Comparison of ENCODE assay signal across 15 cellular contexts in genomic region chr5:33736510-33736909, GRCh38.
DNase-seq lines count a peak whose midpoint lies in the region; ATAC-seq and TF ChIP-seq lines count a peak whose summit lies in the region.
"Had no signal": no experiment of that assay in that cellular context is flagged by ENCODE, and none has a peak within 500 bp of the region (broad histone marks: within the 10 kb centered on the region; RNA-seq: fewer than 3 reads in every experiment).

No MANE protein-coding gene starts in this region.

- dilution Hi-C loops in mammary epithelial cell (cut with HindIII; ENCODE audit: low sequenced_read_pairs) = no loop called here

- no peak overlapping the region for H3K9ac ChIP-seq in mammary epithelial cell (ENCODE audit: insufficient read depth, low read length)

- in situ Hi-C loops in mammary epithelial cell (cut with MboI; ENCODE audit: low sequenced_read_pairs in 2 of 2) = no loop called here

- H3K36me3 ChIP-seq in breast epithelium = no peaks in the 10 kb centered on the region
- no peaks in the 10 kb centered on the region for H3K36me3 ChIP-seq in mammary epithelial cell (ENCODE audit: insufficient read depth, low read length)

- peak overlapping the region in 1 of 2 donors; percentile 5 for H3K27ac ChIP-seq in breast epithelium
- no peak overlapping the region for H3K27ac ChIP-seq in mammary epithelial cell (ENCODE audit: insufficient read depth, low read depth, low read length)
- H3K27ac ChIP-seq: 22Rv1 had no signal

- no peaks in the 10 kb centered on the region for H3K79me2 ChIP-seq in mammary epithelial cell (ENCODE audit: insufficient read depth, low read length)

- H3K27ac Mint-ChIP-seq in MCF 10A (ENCODE audit: low read depth, unreplicated experiment) = no peak overlapping the region
- no peak overlapping the region for H3K27ac Mint-ChIP-seq in activated naive CD8-positive, alpha-beta T cell treated with anti-CD3 and anti-CD28 coated beads for 36 hours
- H3K27ac Mint-ChIP-seq: activated naive CD8-positive, alpha-beta T cell treated with anti-CD3 and anti-CD28 coated beads, Interleukin-2, amount 10 ng/mL, durations not matched to agents 7 days and 5 days; nephron progenitor cell had no signal

- no peak for ATAC-seq in HG03280 (IDR thresholded peaks at IDR 0.05; ENCODE audit: unreplicated experiment)
- ATAC-seq: sciatic nerve had no signal

- H3K27me3 Mint-ChIP-seq in MCF 10A (ENCODE audit: insufficient read depth, unreplicated experiment) = no peaks in the 10 kb centered on the region
- H3K27me3 Mint-ChIP-seq in activated naive CD8-positive, alpha-beta T cell treated with anti-CD3 and anti-CD28 coated beads for 36 hours = no peaks in the 10 kb centered on the region

- no TSS peak for BruUV-seq in MCF 10A (replicated peaks; lab: Mats Ljungman, UMichigan)
- no TSS peak for BruUV-seq in mammary epithelial cell (replicated peaks; lab: Mats Ljungman, UMichigan)

- H3K4me3 ChIP-seq in breast epithelium = no peak overlapping the region
- H3K4me3 ChIP-seq in mammary epithelial cell (replicated peaks in 1 of 3; ENCODE audit: insufficient read depth in 1 of 3, low read depth in 2 of 3, low read length in 3 of 3) = no peak overlapping the region

- H4K20me1 ChIP-seq in mammary epithelial cell (ENCODE audit: insufficient read depth, low read length) = no peaks in the 10 kb centered on the region

- no peaks in the 10 kb centered on the region for H3K4me1 Mint-ChIP-seq in MCF 10A (ENCODE audit: insufficient read depth, unreplicated experiment)
- no peaks in the 10 kb centered on the region for H3K4me1 Mint-ChIP-seq in activated naive CD8-positive, alpha-beta T cell treated with anti-CD3 and anti-CD28 coated beads for 36 hours
- H3K4me1 Mint-ChIP-seq: activated naive CD8-positive, alpha-beta T cell treated with anti-CD3 and anti-CD28 coated beads, Interleukin-2, amount 10 ng/mL, durations not matched to agents 7 days and 5 days had no signal

- no peak overlapping the region for H3K4me2 ChIP-seq in mammary epithelial cell (ENCODE audit: insufficient read depth, low read depth, low read length)

- no peaks in the 10 kb centered on the region for H3K36me3 Mint-ChIP-seq in MCF 10A (ENCODE audit: insufficient read depth, unreplicated experiment)
- no peaks in the 10 kb centered on the region for H3K36me3 Mint-ChIP-seq in activated naive CD8-positive, alpha-beta T cell treated with anti-CD3 and anti-CD28 coated beads for 36 hours
- H3K36me3 Mint-ChIP-seq: activated naive CD8-positive, alpha-beta T cell treated with anti-CD3 and anti-CD28 coated beads, Interleukin-2, amount 10 ng/mL, durations not matched to agents 7 days and 5 days had no signal

- no peak overlapping the region for H2AFZ ChIP-seq in mammary epithelial cell (ENCODE audit: low read depth, low read length)

- H3K9me3 ChIP-seq in breast epithelium = no peaks in the 10 kb centered on the region
- H3K9me3 ChIP-seq in mammary epithelial cell (replicated peaks; ENCODE audit: insufficient read depth, low read length) = no peaks in the 10 kb centered on the region

- CTCF ChIA-PET in MCF 10A (lab: Yijun Ruan, JAX) = interaction anchor here (0.6 kb wide), 1 partner anchor 1652 kb away, joined by 3 read pairs; no protein-coding TSS in a partner anchor
- CTCF ChIA-PET in mammary epithelial cell (lab: Charles Lee; ENCODE audit: low non-redundant PET) = no interaction called here

- TF ChIP-seq POLR2A in breast epithelium (IDR thresholded peaks at IDR 0.05) = no peak

- H3K27me3 ChIP-seq in breast epithelium (no peaks in the 10 kb centered on the region), mammary epithelial cell (ENCODE audit: insufficient read depth, low read length) (no peaks in the 10 kb centered on the region)

- DNase-seq in MCF 10A (ENCODE audit: unreplicated experiment) = peak; percentile 34
- DNase-seq in breast epithelium (ENCODE audit: low spot score in 2 of 2) = no peak
- DNase-seq in mammary epithelial cell = peak; percentile 11
- DNase-seq in kidney tubule cell (ENCODE audit: low spot score) = peak; percentile 70
- DNase-seq in HuH-7 (ENCODE audit: low spot score) = no peak
- no peak for DNase-seq in nucleus accumbens (lab: John Stamatoyannopoulos, UW)
- DNase-seq in activated naive CD8-positive, alpha-beta T cell treated with anti-CD3 and anti-CD28 coated beads for 36 hours = no peak
- DNase-seq: activated CD4-positive, CD25-positive, alpha-beta regulatory T cell treated with anti-CD3 and anti-CD28 coated beads, Interleukin-2, amount 50 U/mL, for 72 hours; activated naive CD8-positive, alpha-beta T cell treated with anti-CD3 and anti-CD28 coated beads, Interleukin-2, amount 10 ng/mL, durations not matched to agents 7 days and 5 days; NCI-H1105 treated with DMSO at 0.1 percent for 48 hours; NCI-H446 treated with DMSO at 0.1 percent for 48 hours; nephron progenitor cell had no signal

- no peak overlapping the region for H3K4me3 Mint-ChIP-seq in MCF 10A (ENCODE audit: unreplicated experiment)
- H3K4me3 Mint-ChIP-seq in activated naive CD8-positive, alpha-beta T cell treated with anti-CD3 and anti-CD28 coated beads for 36 hours = no peak overlapping the region
- H3K4me3 Mint-ChIP-seq: activated naive CD8-positive, alpha-beta T cell treated with anti-CD3 and anti-CD28 coated beads, Interleukin-2, amount 10 ng/mL, durations not matched to agents 7 days and 5 days; nephron progenitor cell had no signal

- intact Hi-C loops in MCF 10A (cut with micrococcal nuclease) (no loop called here), breast epithelium (cut with DNase I; ENCODE audit: low total_unique reads) (no loop called here), mammary epithelial cell (cut with micrococcal nuclease) (no loop called here)

- no peaks in the 10 kb centered on the region for H3K4me1 ChIP-seq in breast epithelium
- H3K4me1 ChIP-seq in mammary epithelial cell (ENCODE audit: insufficient read depth, low read length) = no peaks in the 10 kb centered on the region

- H3K9me3 Mint-ChIP-seq in MCF 10A (ENCODE audit: unreplicated experiment) = no peaks in the 10 kb centered on the region
- H3K9me3 Mint-ChIP-seq in activated naive CD8-positive, alpha-beta T cell treated with anti-CD3 and anti-CD28 coated beads for 36 hours = no peaks in the 10 kb centered on the region
- H3K9me3 Mint-ChIP-seq: activated naive CD8-positive, alpha-beta T cell treated with anti-CD3 and anti-CD28 coated beads, Interleukin-2, amount 10 ng/mL, durations not matched to agents 7 days and 5 days; nephron progenitor cell had no signal

- no peak for TF ChIP-seq CTCF in MCF 10A (IDR thresholded peaks at IDR 0.05; ENCODE audit: unreplicated experiment)
- no peak for TF ChIP-seq CTCF in breast epithelium (IDR thresholded peaks at IDR 0.05)
- no peak for TF ChIP-seq CTCF in mammary epithelial cell (conservative IDR thresholded peaks at IDR 0.05 in 1 of 2, IDR thresholded peaks at IDR 0.05 in 1 of 2; ENCODE audit: extremely low read depth in 1 of 2, insufficient read depth in 1 of 2, low read depth in 1 of 2, low read length in 2 of 2)

- 78% methylated on average over 3 of the region's 3 CpGs for WGBS in mammary epithelial cell (ENCODE audit: low coverage, missing lambda C conversion rate)

- POLR2A ChIA-PET in MCF 10A (lab: Yijun Ruan, JAX) = no interaction called here

Comparison
In these comparisons a context has a peak if more than half of its experiments do, and no peak if none do; other contexts are left out.
1. DNase-seq: peak in MCF 10A (single experiment), mammary epithelial cell (single experiment) and kidney tubule cell (single experiment); none in breast epithelium (0 of 2), HuH-7 (single experiment), nucleus accumbens (0 of 56) and activated naive CD8-positive, alpha-beta T cell treated with anti-CD3 and anti-CD28 coated beads for 36 hours (single experiment).